ENCODE assay signal across 7 cellular contexts in the genomic region with DNA sequence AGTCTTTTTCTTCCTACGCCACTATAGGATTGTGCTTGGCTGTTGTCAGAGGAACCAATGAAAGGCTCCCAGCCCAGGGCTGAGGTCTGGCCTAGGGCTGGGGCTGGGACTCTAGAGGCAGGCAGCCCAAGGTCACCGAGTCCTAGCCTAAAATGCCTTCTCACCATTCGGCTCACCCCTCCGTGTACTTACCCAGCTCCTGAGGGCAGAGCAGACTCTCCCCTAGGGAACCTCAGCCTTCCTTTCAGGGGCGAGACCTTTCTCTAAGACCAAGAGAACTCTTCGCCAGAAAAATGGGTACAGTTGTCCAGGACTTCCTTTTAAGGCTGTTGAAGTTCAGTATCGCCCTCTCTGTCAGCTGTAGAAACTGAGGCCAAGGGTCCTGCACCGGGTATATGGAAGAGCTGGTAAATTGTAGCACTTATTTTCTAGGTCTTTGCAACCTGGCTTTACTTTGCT. TPM values are rescaled to one million over a fixed set of nuclear protein-coding genes. Genes with fewer than 3 reads are reported as not detected.
DNase-seq lines count a peak whose midpoint lies in the region; ATAC-seq, FAIRE-seq and TF ChIP-seq lines count a peak whose summit lies in the region.

No MANE protein-coding gene starts in this region.

- WGBS in stomach, 5 donors, result 41 to 66% (median 60%) methylated on average over 7 to 8 of the region's 8 CpGs

- dilution Hi-C loops in keratinocyte (cut with MboI; ENCODE audit: extremely low pct_ligation_motif_present, low sequenced_read_pairs), result no loop called here

- H3K9ac ChIP-seq in keratinocyte (ENCODE audit: control insufficient read depth, extremely low read depth, insufficient read depth, low read length), result peak overlapping the region; percentile 91

- intact Hi-C loops in stomach (cut with DNase I; ENCODE audit: low total_unique reads), result loop anchor here (10.0 kb wide), 1 partner anchor 218 kb away; no protein-coding TSS in a partner anchor

- H3K36me3 ChIP-seq in keratinocyte (ENCODE audit: control insufficient read depth in 2 of 2, extremely low read depth in 1 of 2, insufficient read depth in 2 of 2, low read length in 2 of 2), result no peaks in the 10 kb centered on the region
- no peaks in the 10 kb centered on the region for H3K36me3 ChIP-seq in stomach

- H2AFZ ChIP-seq in keratinocyte (ENCODE audit: control insufficient read depth, low read length), result no peak overlapping the region

- peak; percentile 36 for DNase-seq in HuH-7 (ENCODE audit: low spot score)
- DNase-seq in keratinocyte (ENCODE audit: low read depth, low spot score), result no peak
- no peak for DNase-seq in stomach
- DNase-seq in NAMALWA (ENCODE audit: low spot score), result no peak
- DNase-seq in activated effector memory CD4-positive, alpha-beta T cell treated with Interleukin-2 at 50 U/mL for 16 hours, result no peak

- H3K27ac ChIP-seq in angular gyrus (ENCODE audit: low read depth, low read length) (peak overlapping the region; percentile 68), keratinocyte (ENCODE audit: control insufficient read depth, insufficient read depth, low read length) (peak overlapping the region; percentile 75), stomach (peak overlapping the region; percentile 75 to 89 (median 88))

- H3K9me1 ChIP-seq in keratinocyte (ENCODE audit: control insufficient read depth, extremely low read depth, insufficient read depth, low read length), result peaks cover 3% of the 10 kb centered on the region

- H3K4me1 ChIP-seq in keratinocyte (ENCODE audit: control insufficient read depth, extremely low read depth, insufficient read depth, low read length) (peaks cover 44% of the 10 kb centered on the region), stomach (peaks cover 19 to 50% (median 46%) of the 10 kb centered on the region in 4 donors)

- peak overlapping the region; percentile 61 for H3K4me2 ChIP-seq in keratinocyte (ENCODE audit: control insufficient read depth, extremely low read depth, insufficient read depth, low read depth, low read length)

- no peaks in the 10 kb centered on the region for H3K9me3 ChIP-seq in keratinocyte (ENCODE audit: control insufficient read depth, low read depth, low read length)
- H3K9me3 ChIP-seq in stomach, result no peaks in the 10 kb centered on the region

- H3K79me2 ChIP-seq in keratinocyte (ENCODE audit: control insufficient read depth, insufficient read depth, low read length), result peaks cover 41% of the 10 kb centered on the region

- TF ChIP-seq CTCF in keratinocyte (optimal IDR thresholded peaks at IDR 0.05 in 1 of 3, IDR thresholded peaks at IDR 0.05 in 1 of 3, conservative IDR thresholded peaks at IDR 0.05 in 1 of 3; ENCODE audit: extremely low read depth in 1 of 3, insufficient read depth in 2 of 3, low read length in 3 of 3) (no peak), stomach (IDR thresholded peaks at IDR 0.05) (no peak)

- ATAC-seq in HG02852 (IDR thresholded peaks at IDR 0.05; ENCODE audit: unreplicated experiment), result no peak

- FAIRE-seq in keratinocyte (lab: Jason Lieb, UNC), result no peak

- H4K20me1 ChIP-seq in keratinocyte (ENCODE audit: control insufficient read depth, extremely low read depth, insufficient read depth, low read length), result peaks cover 12% of the 10 kb centered on the region

- TF ChIP-seq EP300 in stomach (IDR thresholded peaks at IDR 0.05), result no peak

- no peak for TF ChIP-seq POLR2A in stomach (IDR thresholded peaks at IDR 0.05)

- H3K4me3 ChIP-seq in keratinocyte (ENCODE audit: control insufficient read depth in 2 of 3, extremely low read depth in 1 of 3, insufficient read depth in 2 of 3, low read depth in 1 of 3, low read length in 3 of 3), result peak overlapping the region; percentile 85 to 96 (median 96)
- H3K4me3 ChIP-seq in stomach, result peak overlapping the region in 3 of 4 donors; percentile 51 to 63 (median 57)

- H3K27me3 ChIP-seq in keratinocyte (ENCODE audit: control insufficient read depth, extremely low read depth, insufficient read depth, low read length), result no peaks in the 10 kb centered on the region
- H3K27me3 ChIP-seq in stomach, result peaks cover 0 to 76% (median 25%) of the 10 kb centered on the region in 3 donors

RNA-seq across cellular contexts. Expression of a gene that starts 1.7 kb away (rescaled TPM):
- polyA plus RNA-seq in keratinocyte (8.4 to 12.3 TPM (median 10.2 TPM) in 3 replicates), stomach (1 to 10 TPM; 1.3 to 7.9 (median 5.2) TPM)
- 2.0 TPM for polyA plus RNA-seq in keratinocyte (2011; ENCODE audit: low read depth)
- 7.5 and 8.4 TPM in 2 replicates for polyA plus RNA-seq in keratinocyte (2011; cell fraction: cytosol; rRNA removed)
- polyA plus RNA-seq in keratinocyte (2011; cell fraction: nucleus; rRNA removed), result 37.1 and 45.6 TPM in 2 replicates
- polyA plus RNA-seq in keratinocyte (2012; ENCODE audit: low replicate concordance), result 5.2 and 14.7 TPM in 2 replicates
- 12.3 to 54.5 TPM (median 21.9 TPM) in 3 replicates for polyA minus RNA-seq in keratinocyte
- polyA minus RNA-seq in keratinocyte (2011; cell fraction: cytosol; rRNA and poly(A)+ RNA removed), result 11.9 TPM
- 23.4 and 30.3 TPM in 2 replicates for polyA minus RNA-seq in keratinocyte (2011; cell fraction: nucleus; rRNA and poly(A)+ RNA removed)
- 10 to 100 TPM in 3 of 5 donors, 1 to 10 TPM in 2; 2.9 to 13.6 (median 10.7) TPM for total RNA-seq in stomach
